19 cellular contexts compared by ENCODE assay signal in genomic region chr19:16875584-16876555, GRCh38. TPM values are rescaled to one million over a fixed set of nuclear protein-coding genes. Genes with fewer than 3 reads are reported as not detected.
DNase-seq lines count a peak whose midpoint lies in the region; ATAC-seq and TF ChIP-seq lines count a peak whose summit lies in the region.
"Had no signal": no experiment of that assay in that cellular context is flagged by ENCODE, and none has a peak within 500 bp of the region (broad histone marks: within the 10 kb centered on the region; RNA-seq: fewer than 3 reads in every experiment).

No MANE protein-coding gene starts in this region.

- peaks cover 14% of the 10 kb centered on the region for H3K36me3 Mint-ChIP-seq in activated naive CD8-positive, alpha-beta T cell
- H3K36me3 Mint-ChIP-seq in activated naive CD8-positive, alpha-beta T cell treated with anti-CD3 and anti-CD28 coated beads for 36 hours = peaks cover 47% of the 10 kb centered on the region
- peaks cover 44% of the 10 kb centered on the region for H3K36me3 Mint-ChIP-seq in chondrocyte (ENCODE audit: low read depth)
- H3K36me3 Mint-ChIP-seq in progenitor cell of endocrine pancreas (ENCODE audit: insufficient read depth) = peaks cover 43% of the 10 kb centered on the region

- H3K9me3 Mint-ChIP-seq in activated naive CD8-positive, alpha-beta T cell (ENCODE audit: low read depth) = no peaks in the 10 kb centered on the region
- peaks cover 5% of the 10 kb centered on the region for H3K9me3 Mint-ChIP-seq in activated naive CD8-positive, alpha-beta T cell treated with anti-CD3 and anti-CD28 coated beads for 36 hours
- H3K9me3 Mint-ChIP-seq in chondrocyte (ENCODE audit: low read depth) = peaks cover 4% of the 10 kb centered on the region
- no peaks in the 10 kb centered on the region for H3K9me3 Mint-ChIP-seq in progenitor cell of endocrine pancreas (ENCODE audit: low read depth)
- H3K9me3 Mint-ChIP-seq: activated naive CD4-positive, alpha-beta T cell treated with anti-CD3 and anti-CD28 coated beads, Interleukin-2, amount 50 U/mL, for 24 hours had no signal

- H3K4me2 ChIP-seq in Loucy (ENCODE audit: low read depth, low read length, poor library complexity, severe bottlenecking) = peak overlapping the region; percentile 73

- 92 to 99% (median 94%) methylated on average over 16 to 39 of the region's 39 CpGs for WGBS in adrenal gland, 4 donors

- no peaks in the 10 kb centered on the region; the same call in 1 of the 2 replicates for H3F3A ChIP-seq in Loucy (ENCODE audit: low read depth)

- H3K4me1 Mint-ChIP-seq in activated naive CD8-positive, alpha-beta T cell (ENCODE audit: low read depth) = peaks cover 11% of the 10 kb centered on the region
- H3K4me1 Mint-ChIP-seq in activated naive CD8-positive, alpha-beta T cell treated with anti-CD3 and anti-CD28 coated beads for 36 hours = peaks cover 11% of the 10 kb centered on the region
- H3K4me1 Mint-ChIP-seq in chondrocyte (ENCODE audit: low read depth) (no peaks in the 10 kb centered on the region), progenitor cell of endocrine pancreas (ENCODE audit: low read depth) (no peaks in the 10 kb centered on the region)

- H3K36me3 ChIP-seq in Loucy (ENCODE audit: insufficient read depth, low read length) = peaks cover 50% of the 10 kb centered on the region; the same call in 1 of the 2 replicates
- H3K36me3 ChIP-seq in adrenal gland (replicated peaks in 1 of 2) = peaks cover 0 to 64% of the 10 kb centered on the region in 2 donors

- peak overlapping the region; percentile 63 for H3K9ac ChIP-seq in Loucy (ENCODE audit: low read depth, low read length, poor library complexity, severe bottlenecking)

- H3K27ac Mint-ChIP-seq in activated naive CD8-positive, alpha-beta T cell = peak overlapping the region; percentile 66
- H3K27ac Mint-ChIP-seq in activated naive CD8-positive, alpha-beta T cell treated with anti-CD3 and anti-CD28 coated beads for 36 hours = no peak overlapping the region
- H3K27ac Mint-ChIP-seq in chondrocyte (ENCODE audit: unreplicated experiment) = peak overlapping the region; percentile 32
- peak overlapping the region; percentile 90 for H3K27ac Mint-ChIP-seq in progenitor cell of endocrine pancreas

- no peaks in the 10 kb centered on the region for H3K27me3 Mint-ChIP-seq in activated naive CD8-positive, alpha-beta T cell
- no peaks in the 10 kb centered on the region for H3K27me3 Mint-ChIP-seq in activated naive CD8-positive, alpha-beta T cell treated with anti-CD3 and anti-CD28 coated beads for 36 hours
- no peaks in the 10 kb centered on the region for H3K27me3 Mint-ChIP-seq in chondrocyte (ENCODE audit: low read depth)
- H3K27me3 Mint-ChIP-seq in progenitor cell of endocrine pancreas = no peaks in the 10 kb centered on the region
- H3K27me3 Mint-ChIP-seq: activated naive CD4-positive, alpha-beta T cell treated with anti-CD3 and anti-CD28 coated beads, Interleukin-2, amount 50 U/mL, for 24 hours; T-helper 17 cell had no signal

- ATAC-seq in GM19023 (IDR thresholded peaks at IDR 0.05; ENCODE audit: unreplicated experiment) = no peak
- ATAC-seq: activated CD4-positive, CD25-positive, alpha-beta regulatory T cell treated with anti-CD3 and anti-CD28 coated beads, Interleukin-2, amount 50 U/mL, for 24 hours; left colon; T-helper 17 cell had no signal

- H3K27me3 ChIP-seq in Loucy (ENCODE audit: insufficient read depth, low read length, poor library complexity, severe bottlenecking) = no peaks in the 10 kb centered on the region
- no peaks in the 10 kb centered on the region for H3K27me3 ChIP-seq in adrenal gland

- no peak for DNase-seq in activated naive CD8-positive, alpha-beta T cell treated with anti-CD3 and anti-CD28 coated beads for 36 hours
- DNase-seq in chondrocyte (ENCODE audit: low spot score) (no peak), progenitor cell of endocrine pancreas (ENCODE audit: low spot score, unreplicated experiment) (no peak), adrenal gland (no peak), NOMO-1 treated with dmso at 0.1 percent for 144 hours (lab: John Stamatoyannopoulos, UW; ENCODE audit: unreplicated experiment) (no peak)
- DNase-seq: ACHN; activated CD8-positive, alpha-beta memory T cell treated with anti-CD3 and anti-CD28 coated beads, Interleukin-2, amount 50 U/mL, for 48 hours; effector memory CD4-positive, alpha-beta T cell; Kasumi-1; NCI-H1417 treated with DMSO at 0.1 percent for 48 hours; stimulated activated CD4-positive, alpha-beta T cell treated with anti-CD3 and anti-CD28 coated beads, Interleukin-12 subunit alpha, Interleukin-12 subunit beta, amount 100 ng/mL, for 4 hours; T-helper 17 cell had no signal

- H3K4me3 ChIP-seq in Loucy (ENCODE audit: low read length, poor library complexity, severe bottlenecking) (peak overlapping the region; percentile 48), adrenal gland (no peak overlapping the region)

- no peaks in the 10 kb centered on the region for H3K9me2 ChIP-seq in Loucy (replicated peaks; ENCODE audit: low read depth, low read length)

- H2AFZ ChIP-seq in Loucy (ENCODE audit: low read length) = no peak overlapping the region

- no peak overlapping the region for H3K4me3 Mint-ChIP-seq in activated naive CD8-positive, alpha-beta T cell
- H3K4me3 Mint-ChIP-seq in activated naive CD8-positive, alpha-beta T cell treated with anti-CD3 and anti-CD28 coated beads for 36 hours = no peak overlapping the region
- H3K4me3 Mint-ChIP-seq in chondrocyte (ENCODE audit: unreplicated experiment) (no peak overlapping the region), progenitor cell of endocrine pancreas (ENCODE audit: low read depth) (no peak overlapping the region)
- H3K4me3 Mint-ChIP-seq: activated naive CD4-positive, alpha-beta T cell treated with anti-CD3 and anti-CD28 coated beads, Interleukin-2, amount 50 U/mL, for 24 hours; T-helper 17 cell had no signal

- TF ChIP-seq CTCF in Loucy (conservative IDR thresholded peaks at IDR 0.05; ENCODE audit: low read length) = no peak
- no peak for TF ChIP-seq CTCF in chondrocyte (IDR thresholded peaks at IDR 0.05)
- TF ChIP-seq CTCF in progenitor cell of endocrine pancreas (IDR thresholded peaks at IDR 0.05; ENCODE audit: unreplicated experiment) = no peak
- no peak for TF ChIP-seq CTCF in adrenal gland (IDR thresholded peaks at IDR 0.05)

- H3K9me3 ChIP-seq in Loucy (ENCODE audit: insufficient read depth, low read depth, low read length) (no peaks in the 10 kb centered on the region; the same call in 1 of the 2 replicates), adrenal gland (replicated peaks in 1 of 3) (peaks cover 0 to 1% (median 0%) of the 10 kb centered on the region in 3 donors)

- intact Hi-C loops in adrenal gland (cut with DNase I) = no loop called here

- H4K20me1 ChIP-seq in Loucy (ENCODE audit: insufficient read depth, low read length, poor library complexity, severe bottlenecking) = no peaks in the 10 kb centered on the region

- H3K4me1 ChIP-seq in Loucy (ENCODE audit: insufficient read depth, low read length, poor library complexity, severe bottlenecking) = peaks cover 40% of the 10 kb centered on the region
- peaks cover 0 to 6% of the 10 kb centered on the region in 2 donors for H3K4me1 ChIP-seq in adrenal gland (replicated peaks in 1 of 2)

- H3K79me2 ChIP-seq in Loucy (ENCODE audit: insufficient read depth, low read length) = peaks cover 12% of the 10 kb centered on the region

- TF ChIP-seq POLR2A in adrenal gland (IDR thresholded peaks at IDR 0.05) = no peak

- H3K27ac ChIP-seq in adrenal gland = peak overlapping the region in 1 of 5 donors; percentile 55

RNA-seq across cellular contexts. Expression of gene F2RL3, which starts 12.9 kb away (rescaled TPM):
- total RNA-seq in activated naive CD8-positive, alpha-beta T cell treated with anti-CD3 and anti-CD28 coated beads for 36 hours = not detected
- total RNA-seq in chondrocyte = 0.05 to 0.10 TPM in 2 of 3 replicates, not detected in the other
- not detected in 2 replicates for total RNA-seq in progenitor cell of endocrine pancreas
- total RNA-seq in adrenal gland = 1 to 10 TPM in 7 of 8 donors, under 1 TPM in 1; 0.83 to 3.8 (median 2.2) TPM
- 1 to 10 TPM in 2 of 3 donors, under 1 TPM in 1; 0.62 to 3.1 (median 3.0) TPM for polyA plus RNA-seq in adrenal gland
- total RNA-seq: myocyte had no signal

RNA-seq across cellular contexts. Expression of gene SIN3B, which starts 46.7 kb away (rescaled TPM):
- 10 to 100 TPM; 27.4 to 28.6 TPM for total RNA-seq in activated naive CD8-positive, alpha-beta T cell treated with anti-CD3 and anti-CD28 coated beads for 36 hours
- total RNA-seq in chondrocyte (59.2 to 62.2 TPM (median 59.7 TPM) in 3 replicates), progenitor cell of endocrine pancreas (89.6 and 94.2 TPM in 2 replicates), adrenal gland (10 to 100 TPM; 25.5 to 72.3 (median 35.9) TPM)
- 100 to 1,000 TPM in 1 of 3 donors, 10 to 100 TPM in 2; 30.1 to 133 (median 56.7) TPM for polyA plus RNA-seq in adrenal gland
